Comparison of ENCODE assay signal across 10 cellular contexts in the genomic region with DNA sequence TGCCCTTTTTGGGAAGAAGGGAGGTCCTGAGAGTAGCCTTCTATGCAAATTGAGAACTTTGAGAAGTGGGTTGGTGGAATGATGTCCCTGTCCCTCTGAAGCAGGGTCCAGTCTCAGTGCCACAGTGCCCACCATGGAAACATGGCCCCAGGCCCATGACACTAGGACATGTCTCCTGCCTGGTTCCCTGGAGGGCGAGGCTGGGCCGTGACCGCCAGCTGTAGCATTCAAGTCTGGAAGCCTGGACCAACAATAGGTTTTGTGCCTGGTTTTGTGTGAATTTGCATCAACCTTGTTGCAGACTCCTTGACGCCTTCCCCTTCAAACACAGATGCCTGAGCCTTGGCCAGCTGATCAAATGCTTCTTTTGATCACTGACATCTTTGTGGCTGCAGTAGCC. TPM values are rescaled to one million over a fixed set of nuclear protein-coding genes. Genes with fewer than 3 reads are reported as not detected.
"Had no signal": no experiment of that assay in that cellular context is flagged by ENCODE, and none has a peak within 500 bp of the region (broad histone marks: within the 10 kb centered on the region; RNA-seq: fewer than 3 reads in every experiment).

No MANE protein-coding gene starts in this region.

- H3K4me3 ChIP-seq: GM23338, HAP-1, K562 had no signal

- ATAC-seq: HCT116, K562 had no signal

- H3K9me3 ChIP-seq: HAP-1 had no signal

- FAIRE-seq: HepG2, K562 had no signal

- H3K36me3 ChIP-seq: HAP-1 had no signal

- DNase-seq: H7, HFFc6, Kasumi-1, KG1 had no signal

- H2AFZ ChIP-seq: GM23338 had no signal

- H3K4me2 ChIP-seq: GM23338 had no signal

RNA-seq across cellular contexts. Expression of a gene that starts 58.9 kb away (rescaled TPM):
- total RNA-seq: GM23338, H4, HFFc6, K562 had no signal
- polyA plus RNA-seq: K562 had no signal
